Comparison of ENCODE assay signal across 29 cellular contexts in genomic region chr4:62549601-62550000, GRCh38.
DNase-seq lines count a peak whose midpoint lies in the region; ATAC-seq, FAIRE-seq and TF ChIP-seq lines count a peak whose summit lies in the region.
"Had no signal": no experiment of that assay in that cellular context is flagged by ENCODE, and none has a peak within 500 bp of the region (broad histone marks: within the 10 kb centered on the region; RNA-seq: fewer than 3 reads in every experiment).

No MANE protein-coding gene starts in this region.

- DNase-seq in mucosa of descending colon (no peak), small intestine (peak; percentile 85), body of pancreas (no peak), dedifferentiated amniotic fluid mesenchymal stem cell (ENCODE audit: extremely low spot score) (no peak)
- DNase-seq: 8988T; ACHN; BE2C; C1 segment of cervical spinal cord; CD4-positive, alpha-beta memory T cell; CD4-positive, CD25-positive, alpha-beta regulatory T cell; CD8-positive, alpha-beta memory T cell; COR-L47; DMS 273 treated with DMSO at 0.1 percent for 48 hours; DMS153; DMS53; DMS79; DND-41; EL; GDM1 had no signal

- H3K79me2 ChIP-seq in OCI-LY1 (ENCODE audit: insufficient read depth, low read length) = no peaks in the 10 kb centered on the region

- H3K9me2 ChIP-seq in OCI-LY1 (ENCODE audit: low read depth, low read length) = no peaks in the 10 kb centered on the region

- FAIRE-seq in colon (lab: Jason Lieb, UNC) (peak; percentile 75), small intestine (lab: Jason Lieb, UNC) (peak; percentile 84)
- FAIRE-seq: A204.1, GM12878, GM12892, GM18507, GM19239 had no signal

- 34 to 72% (median 61%) methylated on average over 1 of the region's 1 CpG for WGBS in small intestine, 3 donors
- 67 to 87% methylated on average over 1 of the region's 1 CpG for WGBS in body of pancreas, 2 donors

- H3K9me3 ChIP-seq in OCI-LY1 (ENCODE audit: low read length) (no peaks in the 10 kb centered on the region), mucosa of descending colon (no peaks in the 10 kb centered on the region), small intestine (ENCODE audit: control insufficient read depth, low read depth) (no peaks in the 10 kb centered on the region), body of pancreas (no peaks in the 10 kb centered on the region)
- H3K9me3 ChIP-seq: BE2C, BLaER1 had no signal

- H3K36me3 ChIP-seq in OCI-LY1 (ENCODE audit: insufficient read depth, low read length) = no peaks in the 10 kb centered on the region
- H3K36me3 ChIP-seq in mucosa of descending colon (ENCODE audit: low read depth) = no peaks in the 10 kb centered on the region
- no peaks in the 10 kb centered on the region for H3K36me3 ChIP-seq in small intestine (ENCODE audit: control insufficient read depth in 2 of 2, insufficient read depth in 2 of 2, low read length in 2 of 2)
- no peaks in the 10 kb centered on the region for H3K36me3 ChIP-seq in body of pancreas (replicated peaks in 1 of 2; ENCODE audit: insufficient read depth in 1 of 2, low read depth in 2 of 2)
- H3K36me3 ChIP-seq: BE2C, BLaER1 had no signal

- no peaks in the 10 kb centered on the region for H3F3A ChIP-seq in OCI-LY1 (ENCODE audit: insufficient read depth, low read length)

- TF ChIP-seq CTCF in OCI-LY1 (IDR thresholded peaks at IDR 0.05; ENCODE audit: low read length) = no peak
- TF ChIP-seq CTCF in mucosa of descending colon (IDR thresholded peaks at IDR 0.05) = no peak
- no peak for TF ChIP-seq CTCF in body of pancreas (IDR thresholded peaks at IDR 0.05)

- H2AFZ ChIP-seq in OCI-LY1 (ENCODE audit: low read length) = peak overlapping the region; percentile 95; the same call in 1 of the 2 replicates

- H3K27me3 ChIP-seq in OCI-LY1 (ENCODE audit: insufficient read depth, low read length) (no peaks in the 10 kb centered on the region), small intestine (ENCODE audit: control insufficient read depth in 2 of 2, insufficient read depth in 2 of 2, low read length in 2 of 2) (no peaks in the 10 kb centered on the region), body of pancreas (no peaks in the 10 kb centered on the region)
- H3K27me3 ChIP-seq: BE2C, BLaER1 had no signal

- H3K4me1 ChIP-seq in OCI-LY1 (ENCODE audit: insufficient read depth, low read length, severe bottlenecking) (peaks cover 51% of the 10 kb centered on the region), mucosa of descending colon (ENCODE audit: low read depth) (peaks cover 3% of the 10 kb centered on the region), small intestine (ENCODE audit: control insufficient read depth in 2 of 2, insufficient read depth in 1 of 2, low read depth in 1 of 2, low read length in 1 of 2) (no peaks in the 10 kb centered on the region), body of pancreas (no peaks in the 10 kb centered on the region)
- H3K4me1 ChIP-seq: BE2C, BLaER1 had no signal

- no peak overlapping the region for H3K9ac ChIP-seq in OCI-LY1 (ENCODE audit: low read length)
- H3K9ac ChIP-seq: BLaER1 had no signal

- no peak overlapping the region for H3K4me2 ChIP-seq in OCI-LY1 (ENCODE audit: low read length)
- H3K4me2 ChIP-seq: BLaER1 had no signal

- H4K20me1 ChIP-seq in OCI-LY1 (ENCODE audit: insufficient read depth, low read length) = no peaks in the 10 kb centered on the region
- H4K20me1 ChIP-seq: BLaER1 had no signal

- H3K4me3 ChIP-seq in OCI-LY1 (ENCODE audit: low read depth, low read length, poor library complexity, severe bottlenecking) (no peak overlapping the region), mucosa of descending colon (no peak overlapping the region), small intestine (ENCODE audit: low read depth in 1 of 2, low read length in 2 of 2) (no peak overlapping the region), body of pancreas (no peak overlapping the region)
- H3K4me3 ChIP-seq: BLaER1, GM12878 had no signal

- H3K27ac ChIP-seq in OCI-LY1 (ENCODE audit: low read depth, low read length, poor library complexity, severe bottlenecking) (no peak overlapping the region), small intestine (ENCODE audit: low read depth in 1 of 2, low read length in 1 of 2) (no peak overlapping the region), body of pancreas (no peak overlapping the region)
- H3K27ac ChIP-seq: BLaER1 had no signal

- no peak for TF ChIP-seq POLR2A in body of pancreas (IDR thresholded peaks at IDR 0.05)

- ATAC-seq in mucosa of descending colon (peak; percentile 93), body of pancreas (no peak), HG02938 (IDR thresholded peaks at IDR 0.05; ENCODE audit: unreplicated experiment) (no peak), GM19395 (IDR thresholded peaks at IDR 0.05; ENCODE audit: unreplicated experiment) (no peak)
- ATAC-seq: GM12878 had no signal

- intact Hi-C loops in mucosa of descending colon (cut with DNase I, micrococcal nuclease) (no loop called here), body of pancreas (cut with DNase I) (no loop called here)
